8 cellular contexts compared by ENCODE assay signal in genomic region chr12:69241444-69242092, GRCh38. TPM values are rescaled to one million over a fixed set of nuclear protein-coding genes. Genes with fewer than 3 reads are reported as not detected.
DNase-seq lines count a peak whose midpoint lies in the region; ATAC-seq and TF ChIP-seq lines count a peak whose summit lies in the region.

No MANE protein-coding gene starts in this region.

- no peaks in the 10 kb centered on the region for H3K27me3 Mint-ChIP-seq in HFFc6 (ENCODE audit: insufficient read depth)

- no peaks in the 10 kb centered on the region for H3K27me3 ChIP-seq in BJ (ENCODE audit: control insufficient read depth, insufficient read depth, low read length)
- no peaks in the 10 kb centered on the region for H3K27me3 ChIP-seq in ascending aorta
- no peaks in the 10 kb centered on the region for H3K27me3 ChIP-seq in lower lobe of right lung (ENCODE audit: low read depth)

- POLR2A ChIA-PET in BJ (lab: Charles Lee), result no interaction called here

- H3K27ac Mint-ChIP-seq in HFFc6, result no peak overlapping the region

- peak overlapping the region; percentile 98 for H3K4me3 Mint-ChIP-seq in HFFc6

- H3K9me3 Mint-ChIP-seq in HFFc6, result no peaks in the 10 kb centered on the region

- intact Hi-C loops in ascending aorta (cut with DNase I) (no loop called here), lower lobe of right lung (cut with DNase I) (no loop called here)

- H3K4me3 ChIP-seq in BJ (ENCODE audit: low read depth, low read length), result peak overlapping the region; percentile 83
- peak overlapping the region; percentile 92 to 93 for H3K4me3 ChIP-seq in ascending aorta
- peak overlapping the region; percentile 84 for H3K4me3 ChIP-seq in lower lobe of right lung

- H3K4me1 Mint-ChIP-seq in HFFc6 (ENCODE audit: low read depth), result peaks cover 43% of the 10 kb centered on the region

- CTCF ChIA-PET in BJ (lab: Yijun Ruan, JAX), result interaction anchor here (0.9 to 2.1 kb wide), 3 partner anchors 13 to 412 kb away, joined by 3 to 7 read pairs (median 4); no protein-coding TSS in a partner anchor

- TF ChIP-seq CTCF in BJ (IDR thresholded peaks at IDR 0.05; ENCODE audit: insufficient read depth, low read depth, low read length) (no peak), HFFc6 (IDR thresholded peaks at IDR 0.05) (no peak), ascending aorta (IDR thresholded peaks at IDR 0.05) (no peak), lower lobe of right lung (IDR thresholded peaks at IDR 0.05) (no peak)

- peaks cover 4% of the 10 kb centered on the region; the same call in 1 of the 2 replicates for H3K36me3 Mint-ChIP-seq in HFFc6 (ENCODE audit: low read depth)

- DNase-seq in BJ (ENCODE audit: low read depth) (no peak), HFFc6 (no peak), ascending aorta (ENCODE audit: low spot score in 2 of 2) (no peak), lower lobe of right lung (no peak), NCI-H1436 treated with DMSO at 0.1 percent for 48 hours (lab: John Stamatoyannopoulos, UW) (no peak), KG1 (lab: John Stamatoyannopoulos, UW) (no peak)

- H3K36me3 ChIP-seq in BJ (ENCODE audit: control insufficient read depth, insufficient read depth, low read length), result 0 out of 2 replicates have a peak, but pooled peaks cover 1% of the 10 kb centered on the region
- no peaks in the 10 kb centered on the region for H3K36me3 ChIP-seq in ascending aorta
- H3K36me3 ChIP-seq in lower lobe of right lung, result no peaks in the 10 kb centered on the region

- H3K27ac ChIP-seq in ascending aorta, result no peak overlapping the region
- no peak overlapping the region for H3K27ac ChIP-seq in lower lobe of right lung

- ATAC-seq in lower lobe of right lung (no peak), HG02623 (IDR thresholded peaks at IDR 0.05; ENCODE audit: unreplicated experiment) (no peak), GM19452 (IDR thresholded peaks at IDR 0.05; ENCODE audit: unreplicated experiment) (no peak)

- H3K9me3 ChIP-seq in ascending aorta (no peaks in the 10 kb centered on the region), lower lobe of right lung (no peaks in the 10 kb centered on the region)

- H3K4me1 ChIP-seq in ascending aorta (peaks cover 0 to 19% of the 10 kb centered on the region in 2 donors), lower lobe of right lung (peaks cover 56% of the 10 kb centered on the region)

RNA-seq across cellular contexts. Expression of gene CPSF6, which starts 2.2 kb away (rescaled TPM):
- 33.7 and 37.3 TPM in 2 replicates for polyA plus RNA-seq in BJ (2011; rRNA removed)
- 25.1 and 39.6 TPM in 2 replicates for polyA minus RNA-seq in BJ (2011; rRNA and poly(A)+ RNA removed)
- total RNA-seq in HFFc6 (2021; fragmentation: NEBNext Ultra II Directional; extraction: Animal tissue kit (Norgen Biotek cat#: 25700)), result 10 to 100 TPM; 54.1 to 66.1 (median 60.1) TPM
- 29.2 TPM for total RNA-seq in ascending aorta
- total RNA-seq in lower lobe of right lung, result 59.1 TPM
